In the genomic region with DNA sequence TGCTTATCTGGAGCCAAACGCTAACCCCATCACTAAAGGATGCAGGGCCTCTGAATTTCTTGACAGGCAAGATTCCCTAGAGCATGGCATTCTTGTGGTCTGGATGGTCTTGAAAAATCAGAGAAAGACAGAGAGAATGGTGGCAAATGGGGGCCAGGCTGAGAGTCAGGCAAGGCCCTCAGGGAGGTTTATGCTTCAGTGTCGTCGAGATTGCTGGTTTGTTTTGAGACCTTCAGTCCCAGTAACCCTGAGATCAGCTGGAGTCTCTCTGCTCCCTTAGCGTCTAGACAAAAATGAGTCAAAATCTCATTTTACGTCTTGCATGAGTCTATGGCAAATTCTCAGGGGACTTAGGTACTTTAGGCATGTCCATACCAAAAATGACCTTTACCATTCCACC, we compare ENCODE assay signal across 17 cellular contexts.
DNase-seq lines count a peak whose midpoint lies in the region; ATAC-seq and TF ChIP-seq lines count a peak whose summit lies in the region.
"Had no signal": no experiment of that assay in that cellular context is flagged by ENCODE, and none has a peak within 500 bp of the region (broad histone marks: within the 10 kb centered on the region; RNA-seq: fewer than 3 reads in every experiment).

No MANE protein-coding gene starts in this region.

- CTCF ChIA-PET in mammary epithelial cell (lab: Charles Lee; ENCODE audit: low non-redundant PET): no interaction called here

- no peak overlapping the region for H2BK120ac ChIP-seq in mesenchymal stem cell (ENCODE audit: low read depth, low read length)

- H3K9me2 ChIP-seq in MM.1S (replicated peaks; ENCODE audit: insufficient read depth, low read length): no peaks in the 10 kb centered on the region

- no peak overlapping the region for H3K9ac ChIP-seq in mammary epithelial cell (ENCODE audit: insufficient read depth, low read length)
- H3K9ac ChIP-seq in mesenchymal stem cell (ENCODE audit: low read length): peak overlapping the region; percentile 84
- H3K9ac ChIP-seq in MM.1S (ENCODE audit: low read length): no peak overlapping the region

- peak overlapping the region; percentile 26 for H2BK15ac ChIP-seq in mesenchymal stem cell (ENCODE audit: low read depth, poor library complexity, severe bottlenecking)

- no peak overlapping the region for H3K14ac ChIP-seq in mesenchymal stem cell (ENCODE audit: low read length in 2 of 2)

- no peaks in the 10 kb centered on the region for H3F3A ChIP-seq in MM.1S (ENCODE audit: insufficient read depth, low read length)

- WGBS in mammary epithelial cell (ENCODE audit: low coverage, missing lambda C conversion rate): 92% methylated on average over 5 of the region's 5 CpGs
- 98% methylated on average over 5 of the region's 5 CpGs for WGBS in mesenchymal stem cell
- WGBS in thymus: 95% methylated on average over 5 of the region's 5 CpGs

- no peak overlapping the region for H2AK5ac ChIP-seq in mesenchymal stem cell (ENCODE audit: low read length, severe bottlenecking)

- H3K27ac ChIP-seq in mammary epithelial cell (ENCODE audit: insufficient read depth, low read depth, low read length) (peak overlapping the region; percentile 92), mesenchymal stem cell (ENCODE audit: low read length, poor library complexity, severe bottlenecking) (no peak overlapping the region), thymus (ENCODE audit: low read depth) (peak overlapping the region; percentile 18), MM.1S (ENCODE audit: low read length) (no peak overlapping the region)

- in situ Hi-C loops in mammary epithelial cell (cut with MboI; ENCODE audit: low sequenced_read_pairs in 2 of 2): no loop called here

- no peaks in the 10 kb centered on the region for H3K36me3 Mint-ChIP-seq in activated T-cell treated with anti-CD3 and anti-CD28 coated beads, Interleukin-2, amount 50 U/mL, for 24 hours (ENCODE audit: low read depth)
- H3K36me3 Mint-ChIP-seq: activated naive CD8-positive, alpha-beta T cell treated with anti-CD3 and anti-CD28 coated beads for 36 hours had no signal

- ATAC-seq in GM21381 (IDR thresholded peaks at IDR 0.05; ENCODE audit: unreplicated experiment): no peak
- ATAC-seq: activated CD4-positive, CD25-positive, alpha-beta regulatory T cell treated with anti-CD3 and anti-CD28 coated beads, Interleukin-2, amount 50 U/mL, for 24 hours; K562 had no signal

- BruUV-seq in mammary epithelial cell (replicated peaks; lab: Mats Ljungman, UMichigan): no TSS peak

- intact Hi-C loops in mammary epithelial cell (cut with micrococcal nuclease): loop anchor here (5.0 kb wide), 1 partner anchor 45 kb away; no protein-coding TSS in a partner anchor

- no peak for TF ChIP-seq CTCF in mammary epithelial cell (conservative IDR thresholded peaks at IDR 0.05 in 1 of 2, IDR thresholded peaks at IDR 0.05 in 1 of 2; ENCODE audit: extremely low read depth in 1 of 2, insufficient read depth in 1 of 2, low read depth in 1 of 2, low read length in 2 of 2)
- TF ChIP-seq CTCF in MM.1S (IDR thresholded peaks at IDR 0.05; ENCODE audit: low read length): no peak

- H3K79me1 ChIP-seq in mesenchymal stem cell (replicated peaks; ENCODE audit: low read length, poor library complexity, severe bottlenecking): no peaks in the 10 kb centered on the region

- peak overlapping the region; percentile 67 for H3K27ac Mint-ChIP-seq in activated T-cell treated with anti-CD3 and anti-CD28 coated beads, Interleukin-2, amount 50 U/mL, for 24 hours
- H3K27ac Mint-ChIP-seq: activated naive CD8-positive, alpha-beta T cell treated with anti-CD3 and anti-CD28 coated beads for 36 hours; CD4-positive, alpha-beta T cell had no signal

- peaks cover 11% of the 10 kb centered on the region for H3K9me3 Mint-ChIP-seq in activated T-cell treated with anti-CD3 and anti-CD28 coated beads, Interleukin-2, amount 50 U/mL, for 24 hours

- peak overlapping the region in 1 of 2 experiments; percentile 54 for H2BK12ac ChIP-seq in mesenchymal stem cell (ENCODE audit: low read length in 2 of 2)

- dilution Hi-C loops in mammary epithelial cell (cut with HindIII; ENCODE audit: low sequenced_read_pairs): no loop called here

- no peaks in the 10 kb centered on the region for H4K20me1 ChIP-seq in mammary epithelial cell (ENCODE audit: insufficient read depth, low read length)
- no peaks in the 10 kb centered on the region for H4K20me1 ChIP-seq in MM.1S (ENCODE audit: insufficient read depth, low read length)

- no peaks in the 10 kb centered on the region for H3K79me2 ChIP-seq in mammary epithelial cell (ENCODE audit: insufficient read depth, low read length)
- no peaks in the 10 kb centered on the region for H3K79me2 ChIP-seq in MM.1S (ENCODE audit: low read length)

- H3K36me3 ChIP-seq in mammary epithelial cell (ENCODE audit: insufficient read depth, low read length) (no peaks in the 10 kb centered on the region), mesenchymal stem cell (ENCODE audit: control insufficient read depth in 1 of 2, insufficient read depth in 2 of 2, low read depth in 1 of 2, low read length in 2 of 2) (no peaks in the 10 kb centered on the region), thymus (ENCODE audit: control insufficient read depth, insufficient read depth) (no peaks in the 10 kb centered on the region), MM.1S (replicated peaks; ENCODE audit: insufficient read depth, low read length) (no peaks in the 10 kb centered on the region)
- H3K36me3 ChIP-seq: thyroid gland had no signal

- no peak overlapping the region for H3K18ac ChIP-seq in mesenchymal stem cell (ENCODE audit: low read depth in 1 of 2, low read length in 2 of 2)

- H3K23ac ChIP-seq in mesenchymal stem cell (ENCODE audit: low read length in 2 of 2): no peak overlapping the region

- peaks cover 27% of the 10 kb centered on the region for H3K4me1 ChIP-seq in mammary epithelial cell (ENCODE audit: insufficient read depth, low read length)
- no peaks in the 10 kb centered on the region for H3K4me1 ChIP-seq in mesenchymal stem cell (ENCODE audit: control insufficient read depth, insufficient read depth, low read depth, low read length)
- H3K4me1 ChIP-seq in thymus (ENCODE audit: control insufficient read depth, insufficient read depth, low read length): no peaks in the 10 kb centered on the region
- H3K4me1 ChIP-seq in MM.1S (ENCODE audit: low read length): no peaks in the 10 kb centered on the region

- H3K4me2 ChIP-seq in mammary epithelial cell (ENCODE audit: insufficient read depth, low read depth, low read length) (no peak overlapping the region), mesenchymal stem cell (ENCODE audit: low read length, poor library complexity, severe bottlenecking) (no peak overlapping the region), MM.1S (ENCODE audit: low read depth, low read length) (no peak overlapping the region)

- no peak overlapping the region for H3K4ac ChIP-seq in mesenchymal stem cell (ENCODE audit: low read depth in 1 of 2, low read length in 2 of 2)

- H2BK5ac ChIP-seq in mesenchymal stem cell (ENCODE audit: low read depth, low read length, poor library complexity, severe bottlenecking): no peak overlapping the region

- no peak overlapping the region for H4K8ac ChIP-seq in mesenchymal stem cell (ENCODE audit: low read length)

- peaks cover 16% of the 10 kb centered on the region for H3K27me3 Mint-ChIP-seq in activated T-cell treated with anti-CD3 and anti-CD28 coated beads, Interleukin-2, amount 50 U/mL, for 24 hours

- H3K4me3 Mint-ChIP-seq in activated T-cell treated with anti-CD3 and anti-CD28 coated beads, Interleukin-2, amount 50 U/mL, for 24 hours: no peak overlapping the region
- H3K4me3 Mint-ChIP-seq: activated naive CD8-positive, alpha-beta T cell treated with anti-CD3 and anti-CD28 coated beads for 36 hours; CD4-positive, alpha-beta T cell had no signal

- H2AFZ ChIP-seq in mammary epithelial cell (ENCODE audit: low read depth, low read length) (no peak overlapping the region), mesenchymal stem cell (ENCODE audit: low read depth, low read length) (no peak overlapping the region), MM.1S (ENCODE audit: low read length) (no peak overlapping the region)

- H4K91ac ChIP-seq in mesenchymal stem cell (ENCODE audit: low read length): no peak overlapping the region

- DNase-seq in activated T-cell treated with anti-CD3 and anti-CD28 coated beads, Interleukin-2, amount 50 U/mL, for 24 hours: no peak
- no peak for DNase-seq in activated T-cell treated with anti-CD3 and anti-CD28 coated beads, Interleukin-2, amount 50 U/mL, for 1 hour
- DNase-seq in mammary epithelial cell (no peak), mesenchymal stem cell (no peak), MM.1S (no peak)
- DNase-seq in activated naive CD4-positive, alpha-beta T cell treated with Interleukin-2 at 50 U/mL for 16 hours: no peak
- DNase-seq: activated CD8-positive, alpha-beta memory T cell treated with anti-CD3 and anti-CD28 coated beads, Interleukin-2, amount 50 U/mL, for 48 hours; CD4-positive, alpha-beta T cell; NCI-H1105; NCI-H2171 treated with DMSO at 0.1 percent for 48 hours; T-helper 2 cell; thyroid gland had no signal

- H3K9me3 ChIP-seq in mammary epithelial cell (replicated peaks; ENCODE audit: insufficient read depth, low read length): no peaks in the 10 kb centered on the region
- H3K9me3 ChIP-seq in mesenchymal stem cell (ENCODE audit: control insufficient read depth, low read length): peaks cover 4% of the 10 kb centered on the region
- no peaks in the 10 kb centered on the region for H3K9me3 ChIP-seq in thymus (ENCODE audit: control insufficient read depth)
- no peaks in the 10 kb centered on the region for H3K9me3 ChIP-seq in MM.1S (replicated peaks; ENCODE audit: insufficient read depth, low read length)
- H3K9me3 ChIP-seq: thyroid gland had no signal

- H3K27me3 ChIP-seq in mammary epithelial cell (ENCODE audit: insufficient read depth, low read length): no peaks in the 10 kb centered on the region
- peaks cover 0 to 8% of the 10 kb centered on the region in 2 experiments for H3K27me3 ChIP-seq in mesenchymal stem cell (ENCODE audit: control insufficient read depth in 1 of 2, insufficient read depth in 1 of 2, low read length in 2 of 2)
- no peaks in the 10 kb centered on the region for H3K27me3 ChIP-seq in thymus (ENCODE audit: control insufficient read depth, insufficient read depth)
- no peaks in the 10 kb centered on the region for H3K27me3 ChIP-seq in MM.1S (replicated peaks; ENCODE audit: insufficient read depth, low read length)
- H3K27me3 ChIP-seq: thyroid gland had no signal

- peaks cover 24% of the 10 kb centered on the region for H3K4me1 Mint-ChIP-seq in activated T-cell treated with anti-CD3 and anti-CD28 coated beads, Interleukin-2, amount 50 U/mL, for 24 hours (ENCODE audit: low read depth)

- no peak overlapping the region for H3K4me3 ChIP-seq in mammary epithelial cell (replicated peaks in 1 of 3; ENCODE audit: insufficient read depth in 1 of 3, low read depth in 2 of 3, low read length in 3 of 3)
- H3K4me3 ChIP-seq in mesenchymal stem cell (ENCODE audit: insufficient read depth in 1 of 2, low read depth in 1 of 2, low read length in 2 of 2): no peak overlapping the region
- no peak overlapping the region for H3K4me3 ChIP-seq in thymus (ENCODE audit: low read length)
- no peak overlapping the region for H3K4me3 ChIP-seq in MM.1S (ENCODE audit: low read length)
- H3K4me3 ChIP-seq: K562, thyroid gland had no signal

Comparison
In these comparisons a context has a peak if more than half of its experiments do, and no peak if none do; other contexts are left out.
1. H3K27ac ChIP-seq: peak in mammary epithelial cell (single experiment) and thymus (single experiment); none in mesenchymal stem cell (single experiment) and MM.1S (single experiment).